ENCODE assay signal across 25 cellular contexts in the genomic region with DNA sequence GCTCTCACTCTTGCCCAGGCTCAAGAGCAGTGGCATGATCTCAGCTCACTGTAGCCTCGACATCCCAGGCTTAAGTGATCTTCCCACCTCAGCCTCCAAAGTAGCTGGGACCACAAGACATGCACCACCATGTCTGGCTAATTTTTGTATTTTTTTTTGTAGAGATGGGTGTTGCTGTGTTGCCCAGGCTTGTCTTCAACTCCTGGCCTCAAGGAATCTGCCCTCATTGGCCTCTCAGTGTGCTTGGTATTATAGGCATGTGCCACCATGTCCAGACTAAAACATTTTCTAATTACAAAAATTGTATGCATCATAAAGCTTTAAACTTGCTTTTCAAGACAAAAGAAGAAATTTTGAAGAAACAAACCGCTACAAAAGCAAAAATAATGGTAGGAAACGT.
"Had no signal": no experiment of that assay in that cellular context is flagged by ENCODE, and none has a peak within 500 bp of the region (broad histone marks: within the 10 kb centered on the region; RNA-seq: fewer than 3 reads in every experiment).

No MANE protein-coding gene starts in this region.

- ATAC-seq: gastroesophageal sphincter; heart left ventricle; left cardiac atrium; left lung; naive thymus-derived CD8-positive, alpha-beta T cell; psoas muscle; right cardiac atrium; stimulated activated naive CD8-positive, alpha-beta T cell treated with anti-CD3 and anti-CD28 coated beads, Interleukin-15, amount 100 ng/mL, for 72 hours; upper lobe of right lung had no signal

- H3K4me1 ChIP-seq: gastroesophageal sphincter, left lung, sigmoid colon, spleen, transverse colon, upper lobe of right lung, uterus had no signal

- H3K27ac ChIP-seq: coronary artery, gastroesophageal sphincter, heart left ventricle, hepatocyte, left lung, psoas muscle, sigmoid colon, spleen, suprapubic skin, transverse colon, upper lobe of right lung, uterus had no signal

- H3K27me3 Mint-ChIP-seq: stimulated activated naive CD8-positive, alpha-beta T cell treated with anti-CD3 and anti-CD28 coated beads, Interleukin-15, amount 100 ng/mL, for 72 hours had no signal

- H3K4me3 ChIP-seq: coronary artery, gastroesophageal sphincter, heart left ventricle, hepatocyte, left lung, psoas muscle, sigmoid colon, spleen, suprapubic skin, transverse colon, upper lobe of right lung, uterus had no signal

- H3K4me1 Mint-ChIP-seq: central memory CD8-positive, alpha-beta T cell; nephron progenitor cell had no signal

- H3K9me3 Mint-ChIP-seq: central memory CD8-positive, alpha-beta T cell had no signal

- H3K9me3 ChIP-seq: gastroesophageal sphincter, psoas muscle, suprapubic skin, upper lobe of right lung, uterus had no signal

- DNase-seq: effector CD4-positive, alpha-beta T cell; erythroblast; foreskin fibroblast; heart left ventricle; left cardiac atrium; left lung; naive thymus-derived CD8-positive, alpha-beta T cell; nephron progenitor cell; nucleus accumbens; psoas muscle; right cardiac atrium; sigmoid colon; spleen; stimulated activated CD4-positive, alpha-beta T cell treated with anti-CD3 and anti-CD28 coated beads, Interleukin-4, amount 100 ng/mL, for 1 hour; stimulated activated CD8-positive, alpha-beta memory T cell treated with anti-CD3 and anti-CD28 coated beads, Interleukin-4, amount 100 ng/mL, for 48 hours; stimulated activated naive CD4-positive, alpha-beta T cell; stimulated activated naive CD8-positive, alpha-beta T cell treated with anti-CD3 and anti-CD28 coated beads, Interleukin-15, amount 100 ng/mL, for 72 hours; transverse colon; upper lobe of right lung; uterus had no signal

- H3K79me2 ChIP-seq: hepatocyte had no signal

- H3K4me3 Mint-ChIP-seq: central memory CD8-positive, alpha-beta T cell; naive thymus-derived CD8-positive, alpha-beta T cell; nephron progenitor cell; stimulated activated naive CD8-positive, alpha-beta T cell treated with anti-CD3 and anti-CD28 coated beads, Interleukin-15, amount 100 ng/mL, for 72 hours had no signal

- H2AFZ ChIP-seq: hepatocyte had no signal

- H3K4me2 ChIP-seq: hepatocyte had no signal

- H3K27me3 ChIP-seq: heart left ventricle, hepatocyte, left lung, sigmoid colon, suprapubic skin, transverse colon, upper lobe of right lung, uterus had no signal

- H3K27ac Mint-ChIP-seq: naive thymus-derived CD8-positive, alpha-beta T cell; nephron progenitor cell; stimulated activated naive CD8-positive, alpha-beta T cell treated with anti-CD3 and anti-CD28 coated beads, Interleukin-15, amount 100 ng/mL, for 72 hours had no signal

- H3K36me3 ChIP-seq: gastroesophageal sphincter, heart left ventricle, left lung, sigmoid colon, spleen, suprapubic skin, transverse colon, upper lobe of right lung, uterus had no signal
